8 cellular contexts compared by ENCODE assay signal in the genomic region with DNA sequence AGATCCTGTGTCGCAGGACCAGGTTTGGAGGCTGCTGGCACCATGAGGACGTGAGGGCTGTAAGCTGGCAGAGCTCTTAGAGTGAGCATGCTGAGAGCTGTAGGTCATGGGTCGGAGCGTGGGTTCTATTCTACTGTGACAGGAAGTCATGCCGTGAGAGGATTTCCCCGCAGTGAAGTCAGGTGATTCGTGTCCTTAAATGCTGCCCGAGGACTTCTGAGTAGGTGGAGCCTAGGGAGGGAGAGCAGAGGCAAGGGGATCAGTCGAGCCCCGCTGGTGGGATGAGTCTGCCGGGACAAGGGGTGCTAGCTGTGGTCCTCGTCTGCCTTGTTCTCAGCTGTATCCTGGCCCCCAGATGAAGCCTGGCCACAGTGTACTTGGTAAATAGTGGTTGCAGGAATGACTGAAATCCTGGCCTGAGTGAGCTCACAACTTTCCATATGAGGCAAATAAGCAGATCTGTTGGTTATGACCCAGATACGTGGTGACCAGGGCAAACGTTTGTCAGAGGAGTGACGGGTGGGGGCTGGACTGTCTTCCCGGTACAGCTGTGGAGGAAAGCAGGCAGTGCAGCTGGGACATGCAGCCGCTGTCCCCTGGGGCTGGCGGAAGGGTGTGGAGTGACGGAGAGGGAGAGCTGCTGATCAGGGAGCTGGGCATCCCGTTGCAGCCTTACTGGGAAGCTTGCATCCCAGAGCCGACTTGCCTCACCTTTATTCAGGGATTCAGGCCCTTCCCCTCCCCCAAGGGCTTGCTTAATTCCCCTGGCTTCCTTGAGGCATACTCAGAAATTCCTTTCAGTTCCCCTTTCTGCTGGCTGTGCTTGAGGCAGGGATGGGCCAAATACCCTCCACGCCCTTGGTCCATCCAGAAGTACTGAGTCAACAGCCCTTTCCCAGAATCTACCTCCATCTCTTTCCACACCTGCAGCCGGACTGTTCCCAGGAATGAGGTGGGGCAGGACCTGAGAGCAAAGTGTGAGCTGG.
DNase-seq lines count a peak whose midpoint lies in the region; ATAC-seq and TF ChIP-seq lines count a peak whose summit lies in the region.

No MANE protein-coding gene starts in this region.

- H3K27ac Mint-ChIP-seq in osteocyte (ENCODE audit: unreplicated experiment) (no peak overlapping the region), endothelial cell (ENCODE audit: unreplicated experiment) (no peak overlapping the region)

- TF ChIP-seq CTCF in osteocyte (IDR thresholded peaks at IDR 0.05): no peak
- TF ChIP-seq CTCF in endothelial cell (IDR thresholded peaks at IDR 0.05; ENCODE audit: unreplicated experiment): no peak

- intact Hi-C loops in left colon (cut with DNase I, micrococcal nuclease): no loop called here

- DNase-seq in SHP77 (lab: John Stamatoyannopoulos, UW): peak; percentile 27 to 36
- peak; percentile 22 for DNase-seq in amniotic epithelial cell (ENCODE audit: low read depth)
- DNase-seq in left colon: peak; percentile 59 to 89
- DNase-seq in stimulated activated CD4-positive, alpha-beta T cell treated with anti-CD3 and anti-CD28 coated beads, TNF-alpha, amount 100 ng/mL, for 4 hours (ENCODE audit: low read depth in 3 of 3): peak; percentile 15 to 32 (median 28)
- DNase-seq in osteocyte (ENCODE audit: extremely low spot score, unreplicated experiment): no peak
- DNase-seq in endothelial cell (ENCODE audit: low spot score): no peak

- H3K9me3 Mint-ChIP-seq in osteocyte (ENCODE audit: unreplicated experiment): no peaks in the 10 kb centered on the region
- H3K9me3 Mint-ChIP-seq in endothelial cell (ENCODE audit: unreplicated experiment): no peaks in the 10 kb centered on the region

- H3K27me3 Mint-ChIP-seq in osteocyte (ENCODE audit: unreplicated experiment) (no peaks in the 10 kb centered on the region), endothelial cell (ENCODE audit: unreplicated experiment) (peaks cover 4% of the 10 kb centered on the region)

- H3K4me1 Mint-ChIP-seq in osteocyte (ENCODE audit: unreplicated experiment) (peaks cover 8% of the 10 kb centered on the region), endothelial cell (ENCODE audit: unreplicated experiment) (peaks cover 17% of the 10 kb centered on the region)

- H3K36me3 Mint-ChIP-seq in osteocyte (ENCODE audit: unreplicated experiment): no peaks in the 10 kb centered on the region
- H3K36me3 Mint-ChIP-seq in endothelial cell (ENCODE audit: low read depth, unreplicated experiment): no peaks in the 10 kb centered on the region

- H3K4me3 Mint-ChIP-seq in osteocyte (ENCODE audit: unreplicated experiment): no peak overlapping the region
- no peak overlapping the region for H3K4me3 Mint-ChIP-seq in endothelial cell (ENCODE audit: unreplicated experiment)

- ATAC-seq in GM18868 (IDR thresholded peaks at IDR 0.05; ENCODE audit: unreplicated experiment) (peak; percentile 91), HG03039 (IDR thresholded peaks at IDR 0.05; ENCODE audit: unreplicated experiment) (peak; percentile 78), left colon (peak; percentile 81)

Comparison
In these comparisons a context has a peak if more than half of its experiments do, and no peak if none do; other contexts are left out.
1. DNase-seq: peak in SHP77 (2 of 2), amniotic epithelial cell (single experiment), left colon (2 of 2) and stimulated activated CD4-positive, alpha-beta T cell treated with anti-CD3 and anti-CD28 coated beads, TNF-alpha, amount 100 ng/mL, for 4 hours (3 of 3); none in osteocyte (single experiment) and endothelial cell (single experiment).
2. Peak in every context shown above with its lines, with median percentiles within 50 percentile points of each other: ATAC-seq.